ENCODE assay signal across 8 cellular contexts in genomic region chr19:41299755-41300089, GRCh38. TPM values are rescaled to one million over a fixed set of nuclear protein-coding genes. Genes with fewer than 3 reads are reported as not detected.
DNase-seq lines count a peak whose midpoint lies in the region; ATAC-seq and TF ChIP-seq lines count a peak whose summit lies in the region.

No MANE protein-coding gene starts in this region.

- H3K36me3 Mint-ChIP-seq in CD4-positive, CD25-positive, alpha-beta regulatory T cell, result peaks cover 68% of the 10 kb centered on the region
- peaks cover 7 to 74% (median 43%) of the 10 kb centered on the region in 5 donors for H3K36me3 Mint-ChIP-seq in naive thymus-derived CD4-positive, alpha-beta T cell

- POLR2A ChIA-PET in naive thymus-derived CD4-positive, alpha-beta T cell (lab: Charles Lee), result interaction anchor here (0.7 to 15.1 kb wide), 3 partner anchors 9 to 52 kb away, joined by 3 to 339 read pairs (median 4); partner anchors contain the start of gene HNRNPUL1

- H3K27ac ChIP-seq in CD4-positive, CD25-positive, alpha-beta regulatory T cell (ENCODE audit: insufficient read depth, low read length, poor library complexity, severe bottlenecking), result peak overlapping the region; percentile 44
- H3K27ac ChIP-seq in coronary artery (peak overlapping the region; percentile 81 to 94), WERI-Rb-1 (no peak overlapping the region)
- peak overlapping the region; percentile 74 for H3K27ac ChIP-seq in naive thymus-derived CD4-positive, alpha-beta T cell (ENCODE audit: low read depth, low read length)

- CTCF ChIA-PET in naive thymus-derived CD4-positive, alpha-beta T cell (lab: Charles Lee), result no interaction called here

- no peaks in the 10 kb centered on the region for H3K27me3 ChIP-seq in CD4-positive, CD25-positive, alpha-beta regulatory T cell (ENCODE audit: control insufficient read depth, insufficient read depth, low read length)
- no peaks in the 10 kb centered on the region for H3K27me3 ChIP-seq in naive thymus-derived CD4-positive, alpha-beta T cell (ENCODE audit: control insufficient read depth in 2 of 2, insufficient read depth in 2 of 2, low read length in 2 of 2)
- no peaks in the 10 kb centered on the region for H3K27me3 ChIP-seq in MG63
- no peaks in the 10 kb centered on the region for H3K27me3 ChIP-seq in BE2C
- H3K27me3 ChIP-seq in WERI-Rb-1 (ENCODE audit: insufficient read depth, low read depth, severe bottlenecking), result no peaks in the 10 kb centered on the region

- peak in 1 of 3 donors; percentile 40 for DNase-seq in CD4-positive, CD25-positive, alpha-beta regulatory T cell
- peak; percentile 39 for DNase-seq in NCI-H510A (lab: John Stamatoyannopoulos, UW)
- no peak for DNase-seq in coronary artery (ENCODE audit: low spot score)
- DNase-seq in naive thymus-derived CD4-positive, alpha-beta T cell, result peak in 7 of 9 donors; percentile 37 to 58 (median 45)
- DNase-seq in MG63, result no peak
- DNase-seq in BE2C, result no peak
- no peak for DNase-seq in WERI-Rb-1

- peaks cover 88% of the 10 kb centered on the region for H3K36me3 ChIP-seq in CD4-positive, CD25-positive, alpha-beta regulatory T cell (ENCODE audit: control insufficient read depth, insufficient read depth, low read length)
- H3K36me3 ChIP-seq in naive thymus-derived CD4-positive, alpha-beta T cell (ENCODE audit: control insufficient read depth in 2 of 3, insufficient read depth in 3 of 3, low read length in 3 of 3), result peaks cover 27 to 82% (median 35%) of the 10 kb centered on the region in 3 experiments
- peaks cover 99% of the 10 kb centered on the region for H3K36me3 ChIP-seq in MG63
- peaks cover 100% of the 10 kb centered on the region for H3K36me3 ChIP-seq in BE2C
- H3K36me3 ChIP-seq in WERI-Rb-1, result peaks cover 100% of the 10 kb centered on the region

- TF ChIP-seq CTCF in coronary artery (IDR thresholded peaks at IDR 0.05) (no peak), BE2C (IDR thresholded peaks at IDR 0.05; ENCODE audit: low read depth, low read length) (no peak), WERI-Rb-1 (IDR thresholded peaks at IDR 0.05; ENCODE audit: low read depth, low read length) (no peak)

- H3K9me3 Mint-ChIP-seq in CD4-positive, CD25-positive, alpha-beta regulatory T cell, result no peaks in the 10 kb centered on the region
- peaks cover 0 to 4% (median 0%) of the 10 kb centered on the region in 11 donors for H3K9me3 Mint-ChIP-seq in naive thymus-derived CD4-positive, alpha-beta T cell

- H3K9me3 ChIP-seq in CD4-positive, CD25-positive, alpha-beta regulatory T cell (ENCODE audit: control insufficient read depth in 2 of 2, low read length in 2 of 2), result no peaks in the 10 kb centered on the region
- H3K9me3 ChIP-seq in naive thymus-derived CD4-positive, alpha-beta T cell (ENCODE audit: control insufficient read depth in 2 of 3, low read length in 3 of 3), result no peaks in the 10 kb centered on the region
- H3K9me3 ChIP-seq in MG63 (no peaks in the 10 kb centered on the region), BE2C (no peaks in the 10 kb centered on the region), WERI-Rb-1 (ENCODE audit: severe bottlenecking) (no peaks in the 10 kb centered on the region)

- peaks cover 60% of the 10 kb centered on the region for H3K4me1 ChIP-seq in CD4-positive, CD25-positive, alpha-beta regulatory T cell (ENCODE audit: control insufficient read depth, insufficient read depth, low read length, poor library complexity, severe bottlenecking)
- H3K4me1 ChIP-seq in naive thymus-derived CD4-positive, alpha-beta T cell (ENCODE audit: control insufficient read depth in 2 of 2, insufficient read depth in 2 of 2, low read length in 2 of 2), result peaks cover 81 to 87% of the 10 kb centered on the region in 2 donors
- no peaks in the 10 kb centered on the region for H3K4me1 ChIP-seq in BE2C

- peak overlapping the region; percentile 48 to 90 (median 89) for H3K27ac Mint-ChIP-seq in CD4-positive, CD25-positive, alpha-beta regulatory T cell
- H3K27ac Mint-ChIP-seq in naive thymus-derived CD4-positive, alpha-beta T cell, result peak overlapping the region; percentile 74 to 99 (median 91)

- H3K4me3 Mint-ChIP-seq in CD4-positive, CD25-positive, alpha-beta regulatory T cell, result peak overlapping the region in 2 of 4 donors; percentile 50 to 70
- peak overlapping the region; percentile 2 to 95 (median 53) for H3K4me3 Mint-ChIP-seq in naive thymus-derived CD4-positive, alpha-beta T cell

- H3K4me1 Mint-ChIP-seq in CD4-positive, CD25-positive, alpha-beta regulatory T cell, result peaks cover 15 to 91% (median 73%) of the 10 kb centered on the region in 4 donors
- H3K4me1 Mint-ChIP-seq in naive thymus-derived CD4-positive, alpha-beta T cell, result peaks cover 64 to 100% (median 91%) of the 10 kb centered on the region in 7 donors

- H3K4me3 ChIP-seq in CD4-positive, CD25-positive, alpha-beta regulatory T cell (ENCODE audit: low read depth, low read length), result peak overlapping the region; percentile 28
- H3K4me3 ChIP-seq in coronary artery (no peak overlapping the region), MG63 (no peak overlapping the region), BE2C (ENCODE audit: low read depth, low read length) (no peak overlapping the region), WERI-Rb-1 (ENCODE audit: low read depth, low read length) (no peak overlapping the region)
- no peak overlapping the region for H3K4me3 ChIP-seq in naive thymus-derived CD4-positive, alpha-beta T cell (ENCODE audit: low read length)

- no peaks in the 10 kb centered on the region for H3K27me3 Mint-ChIP-seq in CD4-positive, CD25-positive, alpha-beta regulatory T cell
- H3K27me3 Mint-ChIP-seq in naive thymus-derived CD4-positive, alpha-beta T cell, result no peaks in the 10 kb centered on the region

- peak in 1 of 2 donors; percentile 25 for ATAC-seq in CD4-positive, CD25-positive, alpha-beta regulatory T cell (ENCODE audit: low read depth in 2 of 2)
- ATAC-seq in naive thymus-derived CD4-positive, alpha-beta T cell, result peak; percentile 17
- no peak for ATAC-seq in HG03354 (IDR thresholded peaks at IDR 0.05; ENCODE audit: poor library complexity, severe bottlenecking, unreplicated experiment)

- intact Hi-C loops in naive thymus-derived CD4-positive, alpha-beta T cell (cut with micrococcal nuclease), result loop anchor here in 1 of 2 donors (1.0 kb wide), 1 partner anchor 8 kb away; no protein-coding TSS in a partner anchor

RNA-seq across cellular contexts. Expression of gene CCDC97, which starts 10.2 kb away (rescaled TPM):
- 43.7 TPM for total RNA-seq in CD4-positive, CD25-positive, alpha-beta regulatory T cell
- polyA plus RNA-seq in CD4-positive, CD25-positive, alpha-beta regulatory T cell, result 10 to 100 TPM; 17.7 to 21.8 (median 19.6) TPM
- 10 to 100 TPM; 35.9 to 56.5 (median 49.1) TPM for total RNA-seq in naive thymus-derived CD4-positive, alpha-beta T cell
- polyA plus RNA-seq in naive thymus-derived CD4-positive, alpha-beta T cell, result 10 to 100 TPM; 22.3 to 27.6 TPM
- 2.8 and 22.3 TPM in 2 replicates for total RNA-seq in MG63 (2014; rRNA removed; shearing (Covaris generic); ENCODE audit: low replicate concordance)
- 54.0 TPM for polyA plus RNA-seq in BE2C (2012; ENCODE audit: insufficient read depth, insufficient read length, low read depth)

RNA-seq across cellular contexts. Expression of gene HNRNPUL1, which starts 35.5 kb away (rescaled TPM):
- 354 TPM for total RNA-seq in CD4-positive, CD25-positive, alpha-beta regulatory T cell
- polyA plus RNA-seq in CD4-positive, CD25-positive, alpha-beta regulatory T cell, result 10 to 100 TPM; 39.3 to 56.8 (median 45.4) TPM
- 100 to 1,000 TPM; 253 to 319 (median 280) TPM for total RNA-seq in naive thymus-derived CD4-positive, alpha-beta T cell
- 10 to 100 TPM; 51.4 to 81.6 TPM for polyA plus RNA-seq in naive thymus-derived CD4-positive, alpha-beta T cell
- 149 and 151 TPM in 2 replicates for total RNA-seq in MG63 (2014; rRNA removed; shearing (Covaris generic); ENCODE audit: low replicate concordance)
- polyA plus RNA-seq in BE2C (2012; ENCODE audit: insufficient read depth, insufficient read length, low read depth), result 344 TPM

RNA-seq across cellular contexts. Expression of gene TGFB1, which starts 54.0 kb away (rescaled TPM):
- 414 TPM for total RNA-seq in CD4-positive, CD25-positive, alpha-beta regulatory T cell
- 10 to 100 TPM; 31.6 to 51.8 (median 46.9) TPM for polyA plus RNA-seq in CD4-positive, CD25-positive, alpha-beta regulatory T cell
- total RNA-seq in naive thymus-derived CD4-positive, alpha-beta T cell, result 100 to 1,000 TPM in 3 of 5 experiments, 10 to 100 TPM in 2; 91.2 to 322 (median 185) TPM
- polyA plus RNA-seq in naive thymus-derived CD4-positive, alpha-beta T cell, result 10 to 100 TPM; 31.4 to 62.3 TPM
- total RNA-seq in MG63 (2014; rRNA removed; shearing (Covaris generic); ENCODE audit: low replicate concordance), result 5.6 and 8.6 TPM in 2 replicates
- 115 TPM for polyA plus RNA-seq in BE2C (2012; ENCODE audit: insufficient read depth, insufficient read length, low read depth)

Comparison
In these comparisons a context has a peak if more than half of its experiments do, and no peak if none do; other contexts are left out.
1. DNase-seq: peak in NCI-H510A (single experiment) and naive thymus-derived CD4-positive, alpha-beta T cell (7 of 9); none in coronary artery (single experiment), MG63 (single experiment), BE2C (single experiment) and WERI-Rb-1 (single experiment).